ENCODE assay signal across 18 cellular contexts in genomic region chr11:75144716-75145014, GRCh38. TPM values are rescaled to one million over a fixed set of nuclear protein-coding genes. Genes with fewer than 3 reads are reported as not detected.
"Had no signal": no experiment of that assay in that cellular context is flagged by ENCODE, and none has a peak within 500 bp of the region (broad histone marks: within the 10 kb centered on the region; RNA-seq: fewer than 3 reads in every experiment).

No MANE protein-coding gene starts in this region.

- FAIRE-seq: bronchial epithelial cell had no signal

- H3K9ac ChIP-seq: neural progenitor cell had no signal

- H3K36me3 Mint-ChIP-seq: activated naive CD8-positive, alpha-beta T cell; neural progenitor cell had no signal

- H3K4me2 ChIP-seq: neural progenitor cell had no signal

- H2AFZ ChIP-seq: neural progenitor cell had no signal

- H3K9me3 Mint-ChIP-seq: activated CD4-positive, alpha-beta T cell treated with anti-CD3 and anti-CD28 coated beads, Interleukin-2, amount 10 ng/mL, durations not matched to agents 7 days and 5 days; endodermal cell; neural progenitor cell; stimulated activated naive CD8-positive, alpha-beta T cell treated with anti-CD3 and anti-CD28 coated beads, Interleukin-15, Interleukin-2, amounts not matched to agents 100 ng/mL and 50 ng/mL, for 24 hours had no signal

- H3K4me3 ChIP-seq: dorsolateral prefrontal cortex, left ventricle myocardium inferior, neural progenitor cell, tibial nerve, vagina had no signal

- DNase-seq: activated gamma-delta T cell had no signal

- H3K27me3 Mint-ChIP-seq: activated naive CD8-positive, alpha-beta T cell; stimulated activated naive CD8-positive, alpha-beta T cell treated with anti-CD3 and anti-CD28 coated beads, Interleukin-15, Interleukin-2, amounts not matched to agents 100 ng/mL and 50 ng/mL, for 24 hours had no signal

- H3K4me3 Mint-ChIP-seq: activated CD4-positive, alpha-beta T cell treated with anti-CD3 and anti-CD28 coated beads, Interleukin-2, amount 10 ng/mL, durations not matched to agents 7 days and 5 days; activated naive CD8-positive, alpha-beta T cell; endodermal cell; neural progenitor cell; stimulated activated naive CD8-positive, alpha-beta T cell treated with anti-CD3 and anti-CD28 coated beads, Interleukin-15, Interleukin-2, amounts not matched to agents 100 ng/mL and 50 ng/mL, for 24 hours had no signal

- H3K27ac Mint-ChIP-seq: endodermal cell; neural progenitor cell; progenitor cell of endocrine pancreas; stimulated activated naive CD8-positive, alpha-beta T cell treated with anti-CD3 and anti-CD28 coated beads, Interleukin-15, Interleukin-2, amounts not matched to agents 100 ng/mL and 50 ng/mL, for 24 hours had no signal

- H3K27me3 ChIP-seq: dorsolateral prefrontal cortex, neural progenitor cell, tibial nerve, vagina had no signal

- H3K36me3 ChIP-seq: left ventricle myocardium inferior, neural progenitor cell, tibial nerve, vagina had no signal

- H3K9me3 ChIP-seq: left ventricle myocardium inferior, tibial nerve, vagina had no signal

- H3K4me1 ChIP-seq: neural progenitor cell had no signal

- H3K27ac ChIP-seq: left ventricle myocardium inferior, neural progenitor cell, vagina had no signal

RNA-seq across cellular contexts. Expression of gene SLCO2B1, which starts 6.2 kb away (rescaled TPM):
- total RNA-seq: bronchial epithelial cell, fibroblast of lung, mononuclear cell had no signal
- polyA plus RNA-seq: fibroblast of lung had no signal

RNA-seq across cellular contexts. Expression of gene OR2AT4, which starts 48.0 kb away (rescaled TPM):
- total RNA-seq: activated CD4-positive, alpha-beta T cell treated with anti-CD3 and anti-CD28 coated beads, Interleukin-2, amount 10 ng/mL, durations not matched to agents 7 days and 5 days; bronchial epithelial cell; endodermal cell; epithelial cell of proximal tubule; fibroblast of lung; kidney epithelial cell; left ventricle myocardium inferior; mononuclear cell; osteoblast; progenitor cell of endocrine pancreas; skeletal muscle tissue; vagina had no signal
- polyA plus RNA-seq: fibroblast of lung had no signal
